3 cellular contexts compared by ENCODE assay signal in the genomic region with DNA sequence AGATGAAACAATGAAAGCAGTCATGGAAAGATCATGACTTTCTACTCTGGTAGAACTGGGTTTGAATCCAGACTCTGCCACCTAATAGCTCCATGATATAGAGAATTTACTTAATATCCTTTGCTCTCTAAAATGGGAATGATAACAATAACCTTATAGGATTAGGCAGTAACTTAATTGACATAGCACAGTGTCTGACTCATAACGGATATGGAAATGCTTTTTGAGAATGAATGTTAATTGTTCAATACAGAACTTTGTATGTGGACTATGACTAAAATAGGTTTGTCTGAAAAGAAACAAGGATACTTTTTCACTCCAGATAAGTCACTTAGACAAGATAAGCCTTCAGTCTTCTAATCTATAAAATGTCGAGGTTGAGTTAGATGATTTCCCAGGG.
"Had no signal": no experiment of that assay in that cellular context is flagged by ENCODE, and none has a peak within 500 bp of the region (broad histone marks: within the 10 kb centered on the region; RNA-seq: fewer than 3 reads in every experiment).

No MANE protein-coding gene starts in this region.

- H3K4me3 ChIP-seq: GM12878 had no signal

- DNase-seq: GDM1, GF-D8 had no signal

- ATAC-seq: GM12878 had no signal
